Comparison of ENCODE assay signal across 18 cellular contexts in the genomic region with DNA sequence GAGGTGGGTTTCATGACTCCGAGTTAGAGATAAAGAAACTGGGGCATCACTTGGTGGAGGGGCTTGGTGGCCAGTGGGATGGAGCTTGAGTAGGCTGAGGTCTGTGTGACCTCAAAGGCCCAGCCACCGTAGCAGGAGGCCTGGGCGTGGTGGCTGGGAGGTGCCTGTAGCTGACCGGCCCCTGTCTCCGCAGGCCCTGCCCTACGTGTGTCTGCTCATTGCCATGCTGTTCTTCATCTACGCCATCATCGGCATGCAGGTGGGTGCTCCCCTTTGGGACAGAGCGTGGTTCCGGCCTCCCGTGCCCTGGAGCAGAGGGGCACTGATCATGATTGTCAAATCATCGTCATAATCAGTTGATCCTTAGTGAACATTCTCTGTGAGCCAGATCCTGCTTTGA.
"Had no signal": no experiment of that assay in that cellular context is flagged by ENCODE, and none has a peak within 500 bp of the region (broad histone marks: within the 10 kb centered on the region; RNA-seq: fewer than 3 reads in every experiment).

No MANE protein-coding gene starts in this region.

- H3K27ac ChIP-seq: colonic mucosa, esophagus squamous epithelium, tibial artery, vagina, WERI-Rb-1 had no signal

- H3K27me3 ChIP-seq: colonic mucosa, vagina had no signal

- H3K4me3 Mint-ChIP-seq: activated naive CD4-positive, alpha-beta T cell treated with anti-CD3 and anti-CD28 coated beads, Interleukin-2, amount 10 ng/mL, durations not matched to agents 7 days and 5 days; activated T-helper 17 cell treated with anti-CD3 and anti-CD28 coated beads, Interleukin-2, amount 50 U/mL, for 72 hours; nephron progenitor cell; stimulated activated memory B cell treated with anti-CD40 and anti-IgM and Interleukin-4, amounts not matched to agents 10 μg/mL and 1 μg/mL and 100 μg/mL, for 72 hours; T-helper 1 cell treated with Interleukin-12 subunit alpha and Interleukin-12 subunit beta and Interleukin-4 antibody, amounts not matched to agents 30 μg/mL and 1 μg/mL, for 36 hours had no signal

- H3K9me3 Mint-ChIP-seq: activated naive CD4-positive, alpha-beta T cell treated with anti-CD3 and anti-CD28 coated beads, Interleukin-2, amount 10 ng/mL, durations not matched to agents 7 days and 5 days; activated T-helper 17 cell treated with anti-CD3 and anti-CD28 coated beads, Interleukin-2, amount 50 U/mL, for 72 hours; stimulated activated memory B cell treated with anti-CD40 and anti-IgM and Interleukin-4, amounts not matched to agents 10 μg/mL and 1 μg/mL and 100 μg/mL, for 72 hours; T-helper 1 cell treated with Interleukin-12 subunit alpha and Interleukin-12 subunit beta and Interleukin-4 antibody, amounts not matched to agents 30 μg/mL and 1 μg/mL, for 36 hours had no signal

- H3K36me3 ChIP-seq: colonic mucosa, esophagus squamous epithelium, tibial artery, vagina had no signal

- H3K36me3 Mint-ChIP-seq: activated naive CD4-positive, alpha-beta T cell treated with anti-CD3 and anti-CD28 coated beads, Interleukin-2, amount 10 ng/mL, durations not matched to agents 7 days and 5 days; stimulated activated memory B cell treated with anti-CD40 and anti-IgM and Interleukin-4, amounts not matched to agents 10 μg/mL and 1 μg/mL and 100 μg/mL, for 72 hours had no signal

- ATAC-seq: activated T-helper 17 cell treated with anti-CD3 and anti-CD28 coated beads, Interleukin-2, amount 50 U/mL, for 72 hours; left ventricle myocardium superior; stimulated activated memory B cell treated with anti-CD40 and anti-IgM and Interleukin-4, amounts not matched to agents 10 μg/mL and 1 μg/mL and 100 μg/mL, for 72 hours had no signal

- H3K9me3 ChIP-seq: colonic mucosa, esophagus squamous epithelium, tibial artery, vagina had no signal

- H3K4me1 Mint-ChIP-seq: activated naive CD4-positive, alpha-beta T cell treated with anti-CD3 and anti-CD28 coated beads, Interleukin-2, amount 10 ng/mL, durations not matched to agents 7 days and 5 days; activated T-helper 17 cell treated with anti-CD3 and anti-CD28 coated beads, Interleukin-2, amount 50 U/mL, for 72 hours had no signal

- DNase-seq: activated CD4-positive, alpha-beta T cell treated with anti-CD3 and anti-CD28 coated beads for 4 hours; activated CD8-positive, alpha-beta memory T cell treated with anti-CD3 and anti-CD28 coated beads for 24 hours; activated naive CD4-positive, alpha-beta T cell treated with anti-CD3 and anti-CD28 coated beads, Interleukin-2, amount 10 ng/mL, durations not matched to agents 7 days and 5 days; activated T-cell treated with anti-CD3 and anti-CD28 coated beads for 4 hours; colonic mucosa; effector CD4-positive, alpha-beta T cell; esophagus squamous epithelium; hippocampal formation; left ventricle myocardium superior; mesenchymal stem cell; nephron progenitor cell; stimulated activated CD4-positive, alpha-beta T cell treated with anti-CD3 and anti-CD28 coated beads, Interleukin-12 subunit alpha, Interleukin-12 subunit beta, amount 100 ng/mL, for 4 hours; WERI-Rb-1 had no signal

- H3K4me1 ChIP-seq: colonic mucosa, esophagus squamous epithelium, tibial artery, vagina had no signal

- H3K27ac Mint-ChIP-seq: activated naive CD4-positive, alpha-beta T cell treated with anti-CD3 and anti-CD28 coated beads, Interleukin-2, amount 10 ng/mL, durations not matched to agents 7 days and 5 days; activated T-helper 17 cell treated with anti-CD3 and anti-CD28 coated beads, Interleukin-2, amount 50 U/mL, for 72 hours; nephron progenitor cell; stimulated activated memory B cell treated with anti-CD40 and anti-IgM and Interleukin-4, amounts not matched to agents 10 μg/mL and 1 μg/mL and 100 μg/mL, for 72 hours; T-helper 1 cell treated with Interleukin-12 subunit alpha and Interleukin-12 subunit beta and Interleukin-4 antibody, amounts not matched to agents 30 μg/mL and 1 μg/mL, for 36 hours had no signal

- H3K4me3 ChIP-seq: colonic mucosa, esophagus squamous epithelium, tibial artery, vagina had no signal
